1 cellular context compared by ENCODE assay signal in the genomic region with DNA sequence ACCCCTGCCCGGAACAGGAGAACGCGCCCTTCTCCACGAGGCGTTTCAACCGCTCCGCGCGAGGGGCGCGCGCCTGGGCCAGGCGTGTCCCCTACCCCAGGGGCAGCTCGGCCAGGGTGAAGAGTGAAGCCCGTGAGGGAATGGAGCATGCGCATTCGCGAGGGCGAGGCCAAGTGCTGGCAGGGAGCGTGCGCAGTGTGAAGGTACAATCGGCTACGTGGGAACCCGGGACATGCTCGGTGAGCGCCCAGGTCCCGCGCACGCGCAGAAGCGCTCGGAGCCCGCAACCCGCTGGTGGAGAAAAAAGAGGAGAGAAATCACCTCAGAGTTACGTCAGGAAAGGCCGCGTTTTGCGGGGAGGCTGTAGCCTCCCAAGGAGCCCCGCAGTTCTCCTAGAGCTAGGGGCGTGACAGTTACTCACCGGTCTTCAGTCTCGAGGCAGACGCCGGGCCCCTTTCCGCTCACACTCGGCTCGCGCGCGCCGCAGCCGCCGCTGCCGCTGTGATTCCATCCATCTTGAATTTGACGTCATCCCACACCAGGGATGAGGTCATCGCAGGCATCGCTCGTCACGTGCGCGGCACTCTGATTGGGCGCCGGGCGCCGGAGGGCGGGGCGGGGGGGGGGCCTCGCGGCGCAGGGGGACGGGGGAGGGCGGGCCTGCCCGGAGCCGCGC.
TF ChIP-seq lines count a peak whose summit lies in the region.

TSS of gene ZBTB21 (minus strand) at position 530 of the 676 bp plus-strand sequence. CDS start 16,265 bp downstream, outside the sequence.

TF ChIP-seq in HepG2, 621 proteins besides CTCF, POLR2A, EP300 and RAD21 (continued from another document and continues in another):
- 0 out of 2 replicates have a peak, but pooled peaks have one; percentile 25 for TF ChIP-seq ZNF142 (CRISPR knock-in tag; IDR thresholded peaks at IDR 0.05)
- no peak; the same call in 1 of the 2 replicates for TF ChIP-seq ZNF589 (CRISPR knock-in tag; conservative IDR thresholded peaks at IDR 0.05)
- TF ChIP-seq, protein P1, sequence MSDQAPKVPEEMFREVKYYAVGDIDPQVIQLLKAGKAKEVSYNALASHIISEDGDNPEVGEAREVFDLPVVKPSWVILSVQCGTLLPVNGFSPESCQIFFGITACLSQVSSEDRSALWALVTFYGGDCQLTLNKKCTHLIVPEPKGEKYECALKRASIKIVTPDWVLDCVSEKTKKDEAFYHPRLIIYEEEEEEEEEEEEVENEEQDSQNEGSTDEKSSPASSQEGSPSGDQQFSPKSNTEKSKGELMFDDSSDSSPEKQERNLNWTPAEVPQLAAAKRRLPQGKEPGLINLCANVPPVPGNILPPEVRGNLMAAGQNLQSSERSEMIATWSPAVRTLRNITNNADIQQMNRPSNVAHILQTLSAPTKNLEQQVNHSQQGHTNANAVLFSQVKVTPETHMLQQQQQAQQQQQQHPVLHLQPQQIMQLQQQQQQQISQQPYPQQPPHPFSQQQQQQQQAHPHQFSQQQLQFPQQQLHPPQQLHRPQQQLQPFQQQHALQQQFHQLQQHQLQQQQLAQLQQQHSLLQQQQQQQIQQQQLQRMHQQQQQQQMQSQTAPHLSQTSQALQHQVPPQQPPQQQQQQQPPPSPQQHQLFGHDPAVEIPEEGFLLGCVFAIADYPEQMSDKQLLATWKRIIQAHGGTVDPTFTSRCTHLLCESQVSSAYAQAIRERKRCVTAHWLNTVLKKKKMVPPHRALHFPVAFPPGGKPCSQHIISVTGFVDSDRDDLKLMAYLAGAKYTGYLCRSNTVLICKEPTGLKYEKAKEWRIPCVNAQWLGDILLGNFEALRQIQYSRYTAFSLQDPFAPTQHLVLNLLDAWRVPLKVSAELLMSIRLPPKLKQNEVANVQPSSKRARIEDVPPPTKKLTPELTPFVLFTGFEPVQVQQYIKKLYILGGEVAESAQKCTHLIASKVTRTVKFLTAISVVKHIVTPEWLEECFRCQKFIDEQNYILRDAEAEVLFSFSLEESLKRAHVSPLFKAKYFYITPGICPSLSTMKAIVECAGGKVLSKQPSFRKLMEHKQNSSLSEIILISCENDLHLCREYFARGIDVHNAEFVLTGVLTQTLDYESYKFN (CRISPR knock-in tag; conservative IDR thresholded peaks at IDR 0.05), result no peak
- no peak for TF ChIP-seq FOXO1 (CRISPR knock-in tag; IDR thresholded peaks at IDR 0.05)
- no peak; the same call in 1 of the 2 replicates for TF ChIP-seq ZNF501 (CRISPR knock-in tag; IDR thresholded peaks at IDR 0.05)
- TF ChIP-seq SMAD3 (CRISPR knock-in tag; IDR thresholded peaks at IDR 0.05), result peak; percentile 40; the same call in 1 of the 2 replicates
- 0 out of 2 replicates have a peak, but pooled peaks have one; percentile 45 for TF ChIP-seq FOXC1 (CRISPR knock-in tag; IDR thresholded peaks at IDR 0.05; ENCODE audit: borderline replicate concordance)
- TF ChIP-seq MLX (CRISPR knock-in tag; IDR thresholded peaks at IDR 0.05), result 0 out of 2 replicates have a peak, but pooled peaks have one; percentile 54
- no peak for TF ChIP-seq TEAD3 (CRISPR knock-in tag; optimal IDR thresholded peaks at IDR 0.05; ENCODE audit: borderline replicate concordance)
- no peak for TF ChIP-seq TOPORS (CRISPR knock-in tag; IDR thresholded peaks at IDR 0.05)
- peak; percentile 12; the same call in 1 of the 2 replicates for TF ChIP-seq KMT2A (CRISPR knock-in tag; IDR thresholded peaks at IDR 0.05)
- TF ChIP-seq, protein P2, sequence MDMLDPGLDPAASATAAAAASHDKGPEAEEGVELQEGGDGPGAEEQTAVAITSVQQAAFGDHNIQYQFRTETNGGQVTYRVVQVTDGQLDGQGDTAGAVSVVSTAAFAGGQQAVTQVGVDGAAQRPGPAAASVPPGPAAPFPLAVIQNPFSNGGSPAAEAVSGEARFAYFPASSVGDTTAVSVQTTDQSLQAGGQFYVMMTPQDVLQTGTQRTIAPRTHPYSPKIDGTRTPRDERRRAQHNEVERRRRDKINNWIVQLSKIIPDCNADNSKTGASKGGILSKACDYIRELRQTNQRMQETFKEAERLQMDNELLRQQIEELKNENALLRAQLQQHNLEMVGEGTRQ (IDR thresholded peaks at IDR 0.05; ENCODE audit: low read depth, low read length), result no peak
- TF ChIP-seq, protein P2 (CRISPR knock-in tag; IDR thresholded peaks at IDR 0.05; ENCODE audit: borderline replicate concordance), result peak; percentile 31; the same call in 1 of the 2 replicates
- no peak for TF ChIP-seq HMGA1 (CRISPR knock-in tag; conservative IDR thresholded peaks at IDR 0.05)
- TF ChIP-seq POLR2G (IDR thresholded peaks at IDR 0.05; ENCODE audit: low read depth, low read length), result peak; percentile 85
- peak; percentile 97 for TF ChIP-seq CREM (IDR thresholded peaks at IDR 0.05)
- TF ChIP-seq CREM (CRISPR knock-in tag; IDR thresholded peaks at IDR 0.05), result peak; percentile 77; the same call in 1 of the 2 replicates
- TF ChIP-seq TAF1 (CRISPR knock-in tag; IDR thresholded peaks at IDR 0.05), result peak; percentile 82
- no peak; the same call in 1 of the 2 replicates for TF ChIP-seq ZNF749 (CRISPR knock-in tag; IDR thresholded peaks at IDR 0.05; ENCODE audit: borderline replicate concordance)
- TF ChIP-seq STAT5B (CRISPR knock-in tag; IDR thresholded peaks at IDR 0.05), result no peak
- no peak for TF ChIP-seq SIN3B (IDR thresholded peaks at IDR 0.05; ENCODE audit: low read length)
- no peak for TF ChIP-seq PITX1 (CRISPR knock-in tag; IDR thresholded peaks at IDR 0.05)
- 0 out of 2 replicates have a peak, but pooled peaks have one; percentile 25 for TF ChIP-seq HOXD1 (CRISPR knock-in tag; IDR thresholded peaks at IDR 0.05)
- TF ChIP-seq ZNF710 (CRISPR knock-in tag; IDR thresholded peaks at IDR 0.05; ENCODE audit: borderline replicate concordance), result peak; percentile 56; the same call in 1 of the 2 replicates
- 0 out of 2 replicates have a peak, but pooled peaks have one; percentile 49 for TF ChIP-seq SMAD1 (CRISPR knock-in tag; IDR thresholded peaks at IDR 0.05; ENCODE audit: borderline replicate concordance, low read depth)
- TF ChIP-seq FOXK1 (CRISPR knock-in tag; IDR thresholded peaks at IDR 0.05; ENCODE audit: borderline replicate concordance, low read depth), result peak; percentile 42; the same call in 1 of the 2 replicates
- no peak for TF ChIP-seq GLMP (CRISPR knock-in tag; IDR thresholded peaks at IDR 0.05; ENCODE audit: borderline replicate concordance)
- TF ChIP-seq ZNF609 (CRISPR knock-in tag; IDR thresholded peaks at IDR 0.05; ENCODE audit: borderline replicate concordance), result peak; percentile 5; the same call in 1 of the 2 replicates
- peak; percentile 67; the same call in 1 of the 2 replicates for TF ChIP-seq SP5 (CRISPR knock-in tag; IDR thresholded peaks at IDR 0.05; ENCODE audit: borderline replicate concordance, low read depth)
- no peak for TF ChIP-seq ZNF768 (CRISPR knock-in tag; IDR thresholded peaks at IDR 0.05)
